24 cellular contexts compared by ENCODE assay signal in the genomic region with DNA sequence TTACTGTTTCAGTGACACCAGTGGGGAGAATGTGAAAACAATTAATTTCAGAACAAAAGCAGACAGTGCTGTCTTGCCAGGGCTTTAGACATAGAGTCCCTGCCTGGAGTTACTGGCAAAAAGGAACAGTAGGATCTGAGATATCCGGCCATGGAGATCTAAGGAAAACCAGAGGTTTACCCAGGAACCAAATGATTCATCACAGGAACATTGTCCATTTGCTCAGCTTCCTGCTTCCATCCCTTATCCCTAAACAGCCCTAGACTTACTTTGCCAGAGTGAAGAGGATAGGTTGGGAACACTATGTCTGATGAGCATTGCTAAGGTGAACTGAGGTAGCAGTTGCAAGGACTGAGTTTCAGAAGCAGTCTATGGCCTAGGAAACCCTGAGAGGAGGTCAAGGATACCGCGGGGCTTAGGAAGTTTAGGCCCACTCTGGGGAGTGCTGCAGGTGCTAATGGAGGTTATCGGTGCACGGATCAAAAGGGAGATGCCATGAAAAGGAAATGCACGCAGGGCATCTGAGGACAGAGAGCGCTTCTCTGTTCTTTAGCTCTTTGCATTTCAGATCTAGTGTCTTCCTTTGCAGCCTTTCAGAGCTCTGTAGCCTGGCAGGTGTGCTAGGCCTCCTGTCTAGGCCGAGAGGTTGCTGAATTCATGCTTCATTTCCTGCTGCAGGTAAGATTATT.
"Had no signal": no experiment of that assay in that cellular context is flagged by ENCODE, and none has a peak within 500 bp of the region (broad histone marks: within the 10 kb centered on the region; RNA-seq: fewer than 3 reads in every experiment).

No MANE protein-coding gene starts in this region.

- H3K4me1 Mint-ChIP-seq: naive thymus-derived CD8-positive, alpha-beta T cell had no signal

- H3K27me3 Mint-ChIP-seq: stimulated activated naive B cell treated with anti-CD40 and anti-IgM and Interleukin-4, amounts not matched to agents 10 μg/mL and 1 μg/mL and 100 μg/mL, for 72 hours had no signal

- H3K27me3 ChIP-seq: right lobe of liver, spleen, testis, tibial nerve, upper lobe of right lung, vagina had no signal

- H3K4me3 Mint-ChIP-seq: naive thymus-derived CD8-positive, alpha-beta T cell; stimulated activated naive B cell treated with anti-CD40 and anti-IgM and Interleukin-4, amounts not matched to agents 10 μg/mL and 1 μg/mL and 100 μg/mL, for 72 hours; stimulated activated naive CD8-positive, alpha-beta T cell treated with anti-CD3 and anti-CD28 coated beads, Interleukin-15, amount 100 ng/mL, for 72 hours had no signal

- H3K36me3 ChIP-seq: esophagus squamous epithelium, gastroesophageal sphincter, neutrophil, right lobe of liver, spleen, tibial nerve, upper lobe of right lung, vagina had no signal

- H3K36me3 Mint-ChIP-seq: stimulated activated naive B cell treated with anti-CD40 and anti-IgM and Interleukin-4, amounts not matched to agents 10 μg/mL and 1 μg/mL and 100 μg/mL, for 72 hours had no signal

- H3K9me3 ChIP-seq: esophagus squamous epithelium, gastroesophageal sphincter, mucosa of descending colon, neutrophil, psoas muscle, right lobe of liver, spleen, testis, tibial nerve, upper lobe of right lung, vagina had no signal

- H3K4me1 ChIP-seq: gastroesophageal sphincter, psoas muscle, right lobe of liver, spleen, testis, tibial nerve, upper lobe of right lung, vagina had no signal

- ATAC-seq: gastroesophageal sphincter; left lobe of liver; mucosa of descending colon; naive thymus-derived CD8-positive, alpha-beta T cell; psoas muscle; right lobe of liver; stimulated activated naive B cell treated with anti-CD40 and anti-IgM and Interleukin-4, amounts not matched to agents 10 μg/mL and 1 μg/mL and 100 μg/mL, for 72 hours; stimulated activated naive CD8-positive, alpha-beta T cell treated with anti-CD3 and anti-CD28 coated beads, Interleukin-15, amount 100 ng/mL, for 72 hours; upper lobe of right lung had no signal

- H3K4me3 ChIP-seq: dorsolateral prefrontal cortex, esophagus squamous epithelium, gastroesophageal sphincter, mucosa of descending colon, psoas muscle, right lobe of liver, spleen, testis, tibial nerve, upper lobe of right lung, vagina had no signal

- DNase-seq: dorsolateral prefrontal cortex; effector CD8-positive, alpha-beta T cell; esophagus squamous epithelium; glutamatergic neuron; islet precursor cell; mammary epithelial cell; mucosa of descending colon; naive thymus-derived CD8-positive, alpha-beta T cell; psoas muscle; retina; right lobe of liver; spleen; stimulated activated CD4-positive, alpha-beta T cell treated with anti-CD3 and anti-CD28 coated beads, Interleukin-15, amount 100 ng/mL, for 24 hours; stimulated activated CD4-positive, alpha-beta T cell treated with anti-CD3 and anti-CD28 coated beads, Interleukin-1b, Interleukin-23, amount 100 ng/mL, for 48 hours; stimulated activated CD4-positive, alpha-beta T cell treated with anti-CD3 and anti-CD28 coated beads, Interleukin-4, amount 100 ng/mL, for 24 hours; stimulated activated naive B cell treated with anti-CD40 and anti-IgM and Interleukin-4, amounts not matched to agents 10 μg/mL and 1 μg/mL and 100 μg/mL, for 72 hours; stimulated activated naive CD8-positive, alpha-beta T cell treated with anti-CD3 and anti-CD28 coated beads, Interleukin-15, amount 100 ng/mL, for 72 hours; testis; upper lobe of right lung had no signal

- H3K27ac Mint-ChIP-seq: naive thymus-derived CD8-positive, alpha-beta T cell; stimulated activated naive B cell treated with anti-CD40 and anti-IgM and Interleukin-4, amounts not matched to agents 10 μg/mL and 1 μg/mL and 100 μg/mL, for 72 hours; stimulated activated naive CD8-positive, alpha-beta T cell treated with anti-CD3 and anti-CD28 coated beads, Interleukin-15, amount 100 ng/mL, for 72 hours had no signal

- H3K27ac ChIP-seq: dorsolateral prefrontal cortex, esophagus squamous epithelium, gastroesophageal sphincter, neutrophil, psoas muscle, right lobe of liver, spleen, testis, tibial nerve, upper lobe of right lung, vagina had no signal
